In the genomic region with DNA sequence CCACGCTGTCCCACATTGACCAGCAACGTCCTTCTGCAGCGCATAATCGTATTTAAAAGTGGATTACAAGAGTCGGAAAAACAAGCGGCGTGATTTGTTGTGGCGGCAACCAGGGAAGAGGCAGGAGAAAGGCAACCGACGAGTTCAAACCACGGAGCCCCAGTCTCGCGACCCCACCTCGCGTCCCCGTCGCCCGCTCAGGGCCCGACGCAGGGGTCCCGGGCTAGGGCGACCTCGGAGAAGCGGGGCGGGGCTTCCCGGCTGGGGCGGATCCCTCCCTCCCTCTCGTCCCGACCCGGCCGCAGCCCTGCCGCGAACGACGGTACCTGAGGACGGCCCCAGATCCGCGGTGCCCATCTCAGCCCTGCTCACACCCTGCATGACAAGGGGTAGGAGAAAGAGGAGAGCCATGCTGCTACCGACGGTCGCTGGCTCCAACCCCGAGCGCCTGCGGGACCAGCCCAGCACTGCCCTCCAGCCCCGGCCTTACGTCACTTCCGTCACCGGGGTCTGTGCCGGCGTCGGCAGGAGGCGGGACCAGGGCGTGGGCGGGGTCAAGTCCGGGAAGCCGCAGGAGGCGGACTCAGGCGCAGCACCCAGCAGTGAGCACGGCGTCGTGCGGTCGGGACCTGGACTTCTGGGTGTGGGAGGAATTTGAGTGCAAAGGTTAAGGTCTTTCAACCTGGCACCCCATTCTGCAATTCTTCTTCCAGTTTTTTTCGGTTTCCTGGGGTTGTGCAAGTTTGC, we compare ENCODE assay signal across 1 cellular context.
TF ChIP-seq lines count a peak whose summit lies in the region.

A gene (minus strand): TSS at position 469 of the 747 bp plus-strand sequence. CDS start 58 bp downstream, at position 411.

TF ChIP-seq in K562, 482 proteins besides CTCF, POLR2A, EP300 and RAD21 (continued from another document and continues in another):
- TF ChIP-seq NR2C1 (IDR thresholded peaks at IDR 0.05) = peak; percentile 91
- peak; percentile 93 for TF ChIP-seq NR2C1 (tag; IDR thresholded peaks at IDR 0.05)
- TF ChIP-seq, protein P1, sequence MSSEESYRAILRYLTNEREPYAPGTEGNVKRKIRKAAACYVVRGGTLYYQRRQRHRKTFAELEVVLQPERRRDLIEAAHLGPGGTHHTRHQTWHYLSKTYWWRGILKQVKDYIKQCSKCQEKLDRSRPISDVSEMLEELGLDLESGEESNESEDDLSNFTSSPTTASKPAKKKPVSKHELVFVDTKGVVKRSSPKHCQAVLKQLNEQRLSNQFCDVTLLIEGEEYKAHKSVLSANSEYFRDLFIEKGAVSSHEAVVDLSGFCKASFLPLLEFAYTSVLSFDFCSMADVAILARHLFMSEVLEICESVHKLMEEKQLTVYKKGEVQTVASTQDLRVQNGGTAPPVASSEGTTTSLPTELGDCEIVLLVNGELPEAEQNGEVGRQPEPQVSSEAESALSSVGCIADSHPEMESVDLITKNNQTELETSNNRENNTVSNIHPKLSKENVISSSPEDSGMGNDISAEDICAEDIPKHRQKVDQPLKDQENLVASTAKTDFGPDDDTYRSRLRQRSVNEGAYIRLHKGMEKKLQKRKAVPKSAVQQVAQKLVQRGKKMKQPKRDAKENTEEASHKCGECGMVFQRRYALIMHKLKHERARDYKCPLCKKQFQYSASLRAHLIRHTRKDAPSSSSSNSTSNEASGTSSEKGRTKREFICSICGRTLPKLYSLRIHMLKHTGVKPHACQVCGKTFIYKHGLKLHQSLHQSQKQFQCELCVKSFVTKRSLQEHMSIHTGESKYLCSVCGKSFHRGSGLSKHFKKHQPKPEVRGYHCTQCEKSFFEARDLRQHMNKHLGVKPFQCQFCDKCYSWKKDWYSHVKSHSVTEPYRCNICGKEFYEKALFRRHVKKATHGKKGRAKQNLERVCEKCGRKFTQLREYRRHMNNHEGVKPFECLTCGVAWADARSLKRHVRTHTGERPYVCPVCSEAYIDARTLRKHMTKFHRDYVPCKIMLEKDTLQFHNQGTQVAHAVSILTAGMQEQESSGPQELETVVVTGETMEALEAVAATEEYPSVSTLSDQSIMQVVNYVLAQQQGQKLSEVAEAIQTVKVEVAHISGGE (CRISPR knock-in tag; IDR thresholded peaks at IDR 0.05) = peak in 2 of 3 experiments; percentile 55 to 78; a peak in 2 of 6 replicates
- TF ChIP-seq TRIM24 (IDR thresholded peaks at IDR 0.05) = no peak
- TF ChIP-seq PTBP1 (IDR thresholded peaks at IDR 0.05; ENCODE audit: low read depth, low read length) = 0 out of 2 replicates have a peak, but pooled peaks have one; percentile 25
- TF ChIP-seq, protein P2, sequence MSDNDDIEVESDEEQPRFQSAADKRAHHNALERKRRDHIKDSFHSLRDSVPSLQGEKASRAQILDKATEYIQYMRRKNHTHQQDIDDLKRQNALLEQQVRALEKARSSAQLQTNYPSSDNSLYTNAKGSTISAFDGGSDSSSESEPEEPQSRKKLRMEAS (CRISPR knock-in tag; IDR thresholded peaks at IDR 0.05) = peak; percentile 11
- TF ChIP-seq FOXA1 (IDR thresholded peaks at IDR 0.05; ENCODE audit: borderline replicate concordance) = no peak
- TF ChIP-seq ATF1 (CRISPR knock-in tag; IDR thresholded peaks at IDR 0.05) = no peak
- TF ChIP-seq ATF1 (tag; IDR thresholded peaks at IDR 0.05) = peak; percentile 97
- peak; percentile 72 for TF ChIP-seq CCNT2 (IDR thresholded peaks at IDR 0.05; ENCODE audit: borderline replicate concordance, extremely low read depth, insufficient read length, low read depth, low read length)
- TF ChIP-seq, protein P3, sequence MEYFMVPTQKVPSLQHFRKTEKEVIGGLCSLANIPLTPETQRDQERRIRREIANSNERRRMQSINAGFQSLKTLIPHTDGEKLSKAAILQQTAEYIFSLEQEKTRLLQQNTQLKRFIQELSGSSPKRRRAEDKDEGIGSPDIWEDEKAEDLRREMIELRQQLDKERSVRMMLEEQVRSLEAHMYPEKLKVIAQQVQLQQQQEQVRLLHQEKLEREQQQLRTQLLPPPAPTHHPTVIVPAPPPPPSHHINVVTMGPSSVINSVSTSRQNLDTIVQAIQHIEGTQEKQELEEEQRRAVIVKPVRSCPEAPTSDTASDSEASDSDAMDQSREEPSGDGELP (CRISPR knock-in tag; IDR thresholded peaks at IDR 0.05; ENCODE audit: borderline replicate concordance) = peak; percentile 87
- TF ChIP-seq TRIM28 (IDR thresholded peaks at IDR 0.05) = no peak
- peak in 1 of 2 experiments; percentile 62; a peak in 1 of 4 replicates for TF ChIP-seq KDM1A (IDR thresholded peaks at IDR 0.05)
- TF ChIP-seq HNRNPLL (IDR thresholded peaks at IDR 0.05; ENCODE audit: low read depth, low read length, poor library complexity, severe bottlenecking) = peak; percentile 61
- TF ChIP-seq RBBP5 (IDR thresholded peaks at IDR 0.05; ENCODE audit: borderline replicate concordance, insufficient read depth, low read length, poor library complexity, severe bottlenecking) = peak; percentile 94
- TF ChIP-seq RB1 (IDR thresholded peaks at IDR 0.05; ENCODE audit: low read depth) = peak; percentile 82
- no peak for TF ChIP-seq HDAC8 (tag; IDR thresholded peaks at IDR 0.05)
- peak; percentile 97 for TF ChIP-seq CREM (IDR thresholded peaks at IDR 0.05; ENCODE audit: low read depth)
- TF ChIP-seq ZBTB7A (IDR thresholded peaks at IDR 0.05; ENCODE audit: borderline replicate concordance, control insufficient read depth, low read depth, low read length) = peak; percentile 74; the same call in 1 of the 2 replicates
- no peak for TF ChIP-seq NEUROD1 (IDR thresholded peaks at IDR 0.05; ENCODE audit: borderline replicate concordance, low read depth, low read length, partially characterized antibody)
- TF ChIP-seq, protein P4, sequence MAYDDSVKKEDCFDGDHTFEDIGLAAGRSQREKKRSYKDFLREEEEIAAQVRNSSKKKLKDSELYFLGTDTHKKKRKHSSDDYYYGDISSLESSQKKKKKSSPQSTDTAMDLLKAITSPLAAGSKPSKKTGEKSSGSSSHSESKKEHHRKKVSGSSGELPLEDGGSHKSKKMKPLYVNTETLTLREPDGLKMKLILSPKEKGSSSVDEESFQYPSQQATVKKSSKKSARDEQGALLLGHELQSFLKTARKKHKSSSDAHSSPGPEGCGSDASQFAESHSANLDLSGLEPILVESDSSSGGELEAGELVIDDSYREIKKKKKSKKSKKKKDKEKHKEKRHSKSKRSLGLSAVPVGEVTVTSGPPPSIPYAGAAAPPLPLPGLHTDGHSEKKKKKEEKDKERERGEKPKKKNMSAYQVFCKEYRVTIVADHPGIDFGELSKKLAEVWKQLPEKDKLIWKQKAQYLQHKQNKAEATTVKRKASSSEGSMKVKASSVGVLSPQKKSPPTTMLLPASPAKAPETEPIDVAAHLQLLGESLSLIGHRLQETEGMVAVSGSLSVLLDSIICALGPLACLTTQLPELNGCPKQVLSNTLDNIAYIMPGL (CRISPR knock-in tag; IDR thresholded peaks at IDR 0.05) = 0 out of 2 replicates have a peak, but pooled peaks have one; percentile 10
- TF ChIP-seq, protein P5, sequence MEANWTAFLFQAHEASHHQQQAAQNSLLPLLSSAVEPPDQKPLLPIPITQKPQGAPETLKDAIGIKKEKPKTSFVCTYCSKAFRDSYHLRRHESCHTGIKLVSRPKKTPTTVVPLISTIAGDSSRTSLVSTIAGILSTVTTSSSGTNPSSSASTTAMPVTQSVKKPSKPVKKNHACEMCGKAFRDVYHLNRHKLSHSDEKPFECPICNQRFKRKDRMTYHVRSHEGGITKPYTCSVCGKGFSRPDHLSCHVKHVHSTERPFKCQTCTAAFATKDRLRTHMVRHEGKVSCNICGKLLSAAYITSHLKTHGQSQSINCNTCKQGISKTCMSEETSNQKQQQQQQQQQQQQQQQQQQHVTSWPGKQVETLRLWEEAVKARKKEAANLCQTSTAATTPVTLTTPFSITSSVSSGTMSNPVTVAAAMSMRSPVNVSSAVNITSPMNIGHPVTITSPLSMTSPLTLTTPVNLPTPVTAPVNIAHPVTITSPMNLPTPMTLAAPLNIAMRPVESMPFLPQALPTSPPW (CRISPR knock-in tag; IDR thresholded peaks at IDR 0.05) = peak; percentile 70
- TF ChIP-seq BRF1 (IDR thresholded peaks at IDR 0.05; ENCODE audit: borderline replicate concordance, extremely low read depth, insufficient read length) = no peak
- TF ChIP-seq CHD1 (IDR thresholded peaks at IDR 0.05; ENCODE audit: low read length) = no peak
- peak; percentile 81; the same call in 1 of the 2 replicates for TF ChIP-seq ESRRA (IDR thresholded peaks at IDR 0.05; ENCODE audit: borderline replicate concordance, low read depth)
- TF ChIP-seq, protein P6, sequence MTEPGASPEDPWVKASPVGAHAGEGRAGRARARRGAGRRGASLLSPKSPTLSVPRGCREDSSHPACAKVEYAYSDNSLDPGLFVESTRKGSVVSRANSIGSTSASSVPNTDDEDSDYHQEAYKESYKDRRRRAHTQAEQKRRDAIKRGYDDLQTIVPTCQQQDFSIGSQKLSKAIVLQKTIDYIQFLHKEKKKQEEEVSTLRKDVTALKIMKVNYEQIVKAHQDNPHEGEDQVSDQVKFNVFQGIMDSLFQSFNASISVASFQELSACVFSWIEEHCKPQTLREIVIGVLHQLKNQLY (CRISPR knock-in tag; conservative IDR thresholded peaks at IDR 0.05) = peak; percentile 61 to 90; a peak in 1 of 4 replicates
- peak; percentile 41; the same call in 1 of the 2 replicates for TF ChIP-seq ELF1 (tag; IDR thresholded peaks at IDR 0.05)
- no peak for TF ChIP-seq ZNF311 (CRISPR knock-in tag; IDR thresholded peaks at IDR 0.05)
- peak; percentile 42; the same call in 1 of the 2 replicates for TF ChIP-seq SIN3B (IDR thresholded peaks at IDR 0.05; ENCODE audit: low read depth)
- peak; percentile 87 for TF ChIP-seq SAP30 (IDR thresholded peaks at IDR 0.05; ENCODE audit: borderline replicate concordance, insufficient read depth, low read depth, low read length, poor library complexity, severe bottlenecking)
- peak; percentile 95; the same call in 1 of the 2 replicates for TF ChIP-seq PHF8 (IDR thresholded peaks at IDR 0.05; ENCODE audit: borderline replicate concordance, low read length)
- peak in 1 of 2 experiments; percentile 23; a peak in 1 of 3 replicates for TF ChIP-seq CBX3 (IDR thresholded peaks at IDR 0.05; ENCODE audit: borderline replicate concordance in 1 of 2, low read length in 2 of 2)
- TF ChIP-seq TCF3 (CRISPR knock-in tag; IDR thresholded peaks at IDR 0.05) = no peak
- peak; percentile 89 for TF ChIP-seq EGR1 (conservative IDR thresholded peaks at IDR 0.05)
- no peak for TF ChIP-seq ILF3 (IDR thresholded peaks at IDR 0.05; ENCODE audit: borderline replicate concordance)
- no peak for TF ChIP-seq NR3C1 (CRISPR knock-in tag; IDR thresholded peaks at IDR 0.05)
- TF ChIP-seq, protein P7, sequence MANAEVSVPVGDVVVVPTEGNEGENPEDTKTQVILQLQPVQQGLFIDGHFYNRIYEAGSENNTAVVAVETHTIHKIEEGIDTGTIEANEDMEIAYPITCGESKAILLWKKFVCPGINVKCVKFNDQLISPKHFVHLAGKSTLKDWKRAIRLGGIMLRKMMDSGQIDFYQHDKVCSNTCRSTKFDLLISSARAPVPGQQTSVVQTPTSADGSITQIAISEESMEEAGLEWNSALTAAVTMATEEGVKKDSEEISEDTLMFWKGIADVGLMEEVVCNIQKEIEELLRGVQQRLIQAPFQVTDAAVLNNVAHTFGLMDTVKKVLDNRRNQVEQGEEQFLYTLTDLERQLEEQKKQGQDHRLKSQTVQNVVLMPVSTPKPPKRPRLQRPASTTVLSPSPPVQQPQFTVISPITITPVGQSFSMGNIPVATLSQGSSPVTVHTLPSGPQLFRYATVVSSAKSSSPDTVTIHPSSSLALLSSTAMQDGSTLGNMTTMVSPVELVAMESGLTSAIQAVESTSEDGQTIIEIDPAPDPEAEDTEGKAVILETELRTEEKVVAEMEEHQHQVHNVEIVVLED (CRISPR knock-in tag; IDR thresholded peaks at IDR 0.05) = peak; percentile 17; the same call in 1 of the 2 replicates
- TF ChIP-seq GABPA (tag; conservative IDR thresholded peaks at IDR 0.05; ENCODE audit: low read depth) = peak; percentile 95
- TF ChIP-seq HLTF (IDR thresholded peaks at IDR 0.05) = 0 out of 2 replicates have a peak, but pooled peaks have one; percentile 18
- no peak for TF ChIP-seq ZFP36 (IDR thresholded peaks at IDR 0.05; ENCODE audit: low read depth, low read length, partially characterized antibody)
- TF ChIP-seq ZNF354B (CRISPR knock-in tag; IDR thresholded peaks at IDR 0.05) = no peak
- TF ChIP-seq, protein P8, sequence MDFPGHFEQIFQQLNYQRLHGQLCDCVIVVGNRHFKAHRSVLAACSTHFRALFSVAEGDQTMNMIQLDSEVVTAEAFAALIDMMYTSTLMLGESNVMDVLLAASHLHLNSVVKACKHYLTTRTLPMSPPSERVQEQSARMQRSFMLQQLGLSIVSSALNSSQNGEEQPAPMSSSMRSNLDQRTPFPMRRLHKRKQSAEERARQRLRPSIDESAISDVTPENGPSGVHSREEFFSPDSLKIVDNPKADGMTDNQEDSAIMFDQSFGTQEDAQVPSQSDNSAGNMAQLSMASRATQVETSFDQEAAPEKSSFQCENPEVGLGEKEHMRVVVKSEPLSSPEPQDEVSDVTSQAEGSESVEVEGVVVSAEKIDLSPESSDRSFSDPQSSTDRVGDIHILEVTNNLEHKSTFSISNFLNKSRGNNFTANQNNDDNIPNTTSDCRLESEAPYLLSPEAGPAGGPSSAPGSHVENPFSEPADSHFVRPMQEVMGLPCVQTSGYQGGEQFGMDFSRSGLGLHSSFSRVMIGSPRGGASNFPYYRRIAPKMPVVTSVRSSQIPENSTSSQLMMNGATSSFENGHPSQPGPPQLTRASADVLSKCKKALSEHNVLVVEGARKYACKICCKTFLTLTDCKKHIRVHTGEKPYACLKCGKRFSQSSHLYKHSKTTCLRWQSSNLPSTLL (IDR thresholded peaks at IDR 0.05) = no peak
- TF ChIP-seq HCFC1 (IDR thresholded peaks at IDR 0.05; ENCODE audit: low read depth, low read length) = peak; percentile 50
- peak; percentile 77; the same call in 1 of the 2 replicates for TF ChIP-seq CAMTA2 (CRISPR knock-in tag; conservative IDR thresholded peaks at IDR 0.05)
- peak; percentile 85 for TF ChIP-seq CXXC5 (CRISPR knock-in tag; IDR thresholded peaks at IDR 0.05)
- TF ChIP-seq, protein P9, sequence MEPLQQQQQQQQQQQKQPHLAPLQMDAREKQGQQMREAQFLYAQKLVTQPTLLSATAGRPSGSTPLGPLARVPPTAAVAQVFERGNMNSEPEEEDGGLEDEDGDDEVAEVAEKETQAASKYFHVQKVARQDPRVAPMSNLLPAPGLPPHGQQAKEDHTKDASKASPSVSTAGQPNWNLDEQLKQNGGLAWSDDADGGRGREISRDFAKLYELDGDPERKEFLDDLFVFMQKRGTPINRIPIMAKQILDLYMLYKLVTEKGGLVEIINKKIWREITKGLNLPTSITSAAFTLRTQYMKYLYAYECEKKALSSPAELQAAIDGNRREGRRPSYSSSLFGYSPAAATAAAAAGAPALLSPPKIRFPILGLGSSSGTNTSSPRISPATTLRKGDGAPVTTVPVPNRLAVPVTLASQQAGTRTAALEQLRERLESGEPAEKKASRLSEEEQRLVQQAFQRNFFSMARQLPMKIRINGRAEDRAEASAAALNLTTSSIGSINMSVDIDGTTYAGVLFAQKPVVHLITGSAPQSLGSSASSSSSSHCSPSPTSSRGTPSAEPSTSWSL (CRISPR knock-in tag; IDR thresholded peaks at IDR 0.05; ENCODE audit: borderline replicate concordance) = no peak
- TF ChIP-seq, protein P10, sequence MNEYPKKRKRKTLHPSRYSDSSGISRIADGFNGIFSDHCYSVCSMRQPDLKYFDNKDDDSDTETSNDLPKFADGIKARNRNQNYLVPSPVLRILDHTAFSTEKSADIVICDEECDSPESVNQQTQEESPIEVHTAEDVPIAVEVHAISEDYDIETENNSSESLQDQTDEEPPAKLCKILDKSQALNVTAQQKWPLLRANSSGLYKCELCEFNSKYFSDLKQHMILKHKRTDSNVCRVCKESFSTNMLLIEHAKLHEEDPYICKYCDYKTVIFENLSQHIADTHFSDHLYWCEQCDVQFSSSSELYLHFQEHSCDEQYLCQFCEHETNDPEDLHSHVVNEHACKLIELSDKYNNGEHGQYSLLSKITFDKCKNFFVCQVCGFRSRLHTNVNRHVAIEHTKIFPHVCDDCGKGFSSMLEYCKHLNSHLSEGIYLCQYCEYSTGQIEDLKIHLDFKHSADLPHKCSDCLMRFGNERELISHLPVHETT (CRISPR knock-in tag; conservative IDR thresholded peaks at IDR 0.05 in 1 of 2, IDR thresholded peaks at IDR 0.05 in 1 of 2) = peak in 1 of 2 experiments; percentile 84; a peak in 1 of 4 replicates
